In genomic region chr22:43356881-43357280, GRCh38 we compare ENCODE assay signal across 19 cellular contexts. TPM values are rescaled to one million over a fixed set of nuclear protein-coding genes. Genes with fewer than 3 reads are reported as not detected.
DNase-seq lines count a peak whose midpoint lies in the region; ATAC-seq and TF ChIP-seq lines count a peak whose summit lies in the region.
"Had no signal": no experiment of that assay in that cellular context is flagged by ENCODE, and none has a peak within 500 bp of the region (broad histone marks: within the 10 kb centered on the region; RNA-seq: fewer than 3 reads in every experiment).

No MANE protein-coding gene starts in this region.

- H4K5ac ChIP-seq in IMR-90 (ENCODE audit: low read depth, low read length), result no peak overlapping the region

- no peaks in the 10 kb centered on the region for H3K36me3 Mint-ChIP-seq in GM23338 (ENCODE audit: low read depth)
- no peaks in the 10 kb centered on the region for H3K36me3 Mint-ChIP-seq in endodermal cell (ENCODE audit: low read depth)
- no peaks in the 10 kb centered on the region for H3K36me3 Mint-ChIP-seq in mesothelial cell of epicardium
- no peaks in the 10 kb centered on the region for H3K36me3 Mint-ChIP-seq in activated T-cell treated with anti-CD3 and anti-CD28 coated beads, Interleukin-2, amount 50 U/mL, for 4 hours (ENCODE audit: insufficient read depth)
- H3K36me3 Mint-ChIP-seq: CD14-positive monocyte; CD8-positive, alpha-beta T cell had no signal

- TF ChIP-seq CTCF in GM23338 (conservative IDR thresholded peaks at IDR 0.05; ENCODE audit: low read depth in 2 of 2) (no peak), IMR-90 (conservative IDR thresholded peaks at IDR 0.05; ENCODE audit: low read depth, low read length) (no peak), endodermal cell (conservative IDR thresholded peaks at IDR 0.05) (no peak), mesothelial cell of epicardium (IDR thresholded peaks at IDR 0.05; ENCODE audit: unreplicated experiment) (no peak)

- no peaks in the 10 kb centered on the region for H3K4me1 ChIP-seq in GM23338 (ENCODE audit: insufficient read depth)
- H3K4me1 ChIP-seq in IMR-90 (ENCODE audit: control insufficient read depth, insufficient read depth, low read length), result no peaks in the 10 kb centered on the region
- H3K4me1 ChIP-seq in endodermal cell (ENCODE audit: control insufficient read depth, insufficient read depth, low read length), result no peaks in the 10 kb centered on the region
- H3K4me1 ChIP-seq: A549 had no signal

- no peak overlapping the region for H3K4me2 ChIP-seq in GM23338
- no peak overlapping the region for H3K4me2 ChIP-seq in IMR-90 (ENCODE audit: low read depth, low read length)
- H3K4me2 ChIP-seq: A549 had no signal

- no peaks in the 10 kb centered on the region for H3K79me1 ChIP-seq in IMR-90 (ENCODE audit: low read depth in 1 of 2, low read length in 2 of 2)

- H4K20me1 ChIP-seq in GM23338 (replicated peaks; ENCODE audit: insufficient read depth) (no peaks in the 10 kb centered on the region), IMR-90 (ENCODE audit: insufficient read depth, low read length) (no peaks in the 10 kb centered on the region)

- TF ChIP-seq RAD21 in IMR-90 (IDR thresholded peaks at IDR 0.05; ENCODE audit: low read length), result no peak

- no peak overlapping the region for H2BK5ac ChIP-seq in IMR-90 (ENCODE audit: low read depth, low read length, poor library complexity, severe bottlenecking)

- H3F3A ChIP-seq in GM23338 (replicated peaks; ENCODE audit: low read depth), result no peaks in the 10 kb centered on the region

- CTCF ChIA-PET in IMR-90 (lab: Yijun Ruan, JAX), result interaction anchor here (0.7 to 1.6 kb wide), 2 partner anchors 10 to 29 kb away, joined by 3 to 5 read pairs; no protein-coding TSS in a partner anchor

- H3K4me3 Mint-ChIP-seq in GM23338 (no peak overlapping the region), endodermal cell (no peak overlapping the region), mesothelial cell of epicardium (no peak overlapping the region)
- no peak overlapping the region for H3K4me3 Mint-ChIP-seq in activated T-cell treated with anti-CD3 and anti-CD28 coated beads, Interleukin-2, amount 50 U/mL, for 4 hours
- H3K4me3 Mint-ChIP-seq: CD14-positive monocyte; CD8-positive, alpha-beta T cell; H9 had no signal

- no peaks in the 10 kb centered on the region for H3K79me2 ChIP-seq in GM23338 (replicated peaks; ENCODE audit: insufficient read depth)

- H3K9me3 ChIP-seq in IMR-90 (ENCODE audit: control insufficient read depth, insufficient read depth, low read length), result no peaks in the 10 kb centered on the region
- no peaks in the 10 kb centered on the region for H3K9me3 ChIP-seq in endodermal cell (ENCODE audit: control insufficient read depth, low read length)
- H3K9me3 ChIP-seq: A549 had no signal

- H2AFZ ChIP-seq in GM23338, result 0 out of 2 replicates have a peak overlapping the region, but pooled peaks have one; percentile 63
- no peak overlapping the region for H2AFZ ChIP-seq in IMR-90 (replicated peaks; ENCODE audit: low read length, poor library complexity)

- peak overlapping the region; percentile 55 for H2AK9ac ChIP-seq in IMR-90 (replicated peaks; ENCODE audit: low read depth, low read length, poor library complexity)

- H3K27me3 Mint-ChIP-seq in GM23338 (ENCODE audit: insufficient read depth, low read depth, poor library complexity) (peaks cover 7% of the 10 kb centered on the region), endodermal cell (ENCODE audit: insufficient read depth) (no peaks in the 10 kb centered on the region), mesothelial cell of epicardium (ENCODE audit: low read depth) (peaks cover 1% of the 10 kb centered on the region)
- peaks cover 15% of the 10 kb centered on the region for H3K27me3 Mint-ChIP-seq in activated T-cell treated with anti-CD3 and anti-CD28 coated beads, Interleukin-2, amount 50 U/mL, for 4 hours (ENCODE audit: low read depth)

- H3K27ac Mint-ChIP-seq in GM23338 (no peak overlapping the region), endodermal cell (no peak overlapping the region), mesothelial cell of epicardium (peak overlapping the region; percentile 47)
- H3K27ac Mint-ChIP-seq: CD14-positive monocyte; CD8-positive, alpha-beta T cell; H9 had no signal

- ATAC-seq in GM23338, result no peak
- ATAC-seq in IMR-90 (ENCODE audit: low read depth), result no peak
- no peak for ATAC-seq in activated T-cell treated with anti-CD3 and anti-CD28 coated beads, Interleukin-2, amount 50 U/mL, for 4 hours
- ATAC-seq: A549; CD8-positive, alpha-beta T cell had no signal

- H3K4me1 Mint-ChIP-seq in GM23338, result peaks cover 3% of the 10 kb centered on the region; the same call in 1 of the 3 replicates
- peaks cover 4% of the 10 kb centered on the region for H3K4me1 Mint-ChIP-seq in endodermal cell
- peaks cover 5% of the 10 kb centered on the region for H3K4me1 Mint-ChIP-seq in mesothelial cell of epicardium
- no peaks in the 10 kb centered on the region for H3K4me1 Mint-ChIP-seq in activated T-cell treated with anti-CD3 and anti-CD28 coated beads, Interleukin-2, amount 50 U/mL, for 4 hours (ENCODE audit: low read depth)
- H3K4me1 Mint-ChIP-seq: CD14-positive monocyte had no signal

- in situ Hi-C loops in IMR-90 (cut with MboI; ENCODE audit: low sequenced_read_pairs), result no loop called here

- no peak overlapping the region for H2BK20ac ChIP-seq in IMR-90 (ENCODE audit: low read depth, low read length)

- H3K4ac ChIP-seq in IMR-90 (ENCODE audit: low read depth, low read length), result no peak overlapping the region

- H3K4me3 ChIP-seq in GM23338, result no peak overlapping the region
- H3K4me3 ChIP-seq in IMR-90 (ENCODE audit: insufficient read depth, low read depth, low read length), result no peak overlapping the region
- H3K4me3 ChIP-seq in endodermal cell (ENCODE audit: low read length), result no peak overlapping the region
- H3K4me3 ChIP-seq: A549 had no signal

- H2AK5ac ChIP-seq in IMR-90 (ENCODE audit: low read depth, low read length), result no peak overlapping the region

- no peak overlapping the region for H2BK15ac ChIP-seq in IMR-90 (ENCODE audit: low read depth, low read length)

- intact Hi-C loops in IMR-90 (cut with micrococcal nuclease), result no loop called here

- dilution Hi-C loops in IMR-90 (cut with HindIII; ENCODE audit: low sequenced_read_pairs, unreplicated experiment), result no loop called here

- DNase-seq in GM23338 (ENCODE audit: low spot score), result no peak
- no peak for DNase-seq in IMR-90
- peak; percentile 51 for DNase-seq in endodermal cell
- DNase-seq in mesothelial cell of epicardium (ENCODE audit: low spot score in 2 of 2, unreplicated experiment in 2 of 2), result no peak
- no peak for DNase-seq in NCI-H2171 (lab: John Stamatoyannopoulos, UW)
- DNase-seq in activated T-cell treated with anti-CD3 and anti-CD28 coated beads, Interleukin-2, amount 50 U/mL, for 4 hours, result no peak
- DNase-seq in foreskin melanocyte, result no peak
- DNase-seq: CD8-positive, alpha-beta T cell; COR-L47; DMS153; DMS79 treated with DMSO at 0.1 percent for 48 hours; EL; GOT3; H9 had no signal

- BruUV-seq in IMR-90 (replicated peaks; lab: Mats Ljungman, UMichigan), result no TSS peak

- H2BK120ac ChIP-seq in IMR-90 (ENCODE audit: low read depth, low read length), result no peak overlapping the region

- no peak for TF ChIP-seq POLR2A in IMR-90 (IDR thresholded peaks at IDR 0.05; ENCODE audit: low read depth, low read length)

- POLR2A ChIA-PET in IMR-90 (lab: Charles Lee; ENCODE audit: unreplicated experiment), result no interaction called here

- no peak overlapping the region for H4K91ac ChIP-seq in IMR-90 (ENCODE audit: insufficient read depth, low read depth, low read length)

- no peak overlapping the region for H3K56ac ChIP-seq in IMR-90 (ENCODE audit: extremely low read depth, insufficient read depth, low read length)

- WGBS in IMR-90 (ENCODE audit: extremely low coverage in 2 of 2, insufficient read length in 1 of 2), 2 experiments, result no CpG with 5 or more reads among the region's 11 CpGs
- WGBS in endodermal cell (ENCODE audit: insufficient coverage in 1 of 2, insufficient read length in 1 of 2), 2 experiments, result 79 to 88% methylated on average over 9 to 11 of the region's 11 CpGs

- H3K9me3 Mint-ChIP-seq in GM23338 (no peaks in the 10 kb centered on the region), endodermal cell (no peaks in the 10 kb centered on the region), mesothelial cell of epicardium (no peaks in the 10 kb centered on the region)
- no peaks in the 10 kb centered on the region for H3K9me3 Mint-ChIP-seq in activated T-cell treated with anti-CD3 and anti-CD28 coated beads, Interleukin-2, amount 50 U/mL, for 4 hours
- H3K9me3 Mint-ChIP-seq: CD8-positive, alpha-beta T cell; H9 had no signal

- H3K36me3 ChIP-seq in GM23338 (ENCODE audit: insufficient read depth), result no peaks in the 10 kb centered on the region
- no peaks in the 10 kb centered on the region for H3K36me3 ChIP-seq in IMR-90 (ENCODE audit: control insufficient read depth, insufficient read depth, low read length)
- no peaks in the 10 kb centered on the region for H3K36me3 ChIP-seq in endodermal cell (ENCODE audit: control insufficient read depth, insufficient read depth, low read length)

- no peaks in the 10 kb centered on the region for H3K9me1 ChIP-seq in IMR-90 (ENCODE audit: insufficient read depth, low read length)

- H3K23ac ChIP-seq in IMR-90 (ENCODE audit: low read depth, low read length), result no peak overlapping the region

- H3K9ac ChIP-seq in IMR-90 (ENCODE audit: low read depth, low read length) (no peak overlapping the region), endodermal cell (ENCODE audit: extremely low read depth, low read length, poor library complexity, severe bottlenecking) (no peak overlapping the region)

- H3K14ac ChIP-seq in IMR-90 (replicated peaks; ENCODE audit: low read depth, low read length), result no peak overlapping the region

- H4K8ac ChIP-seq in IMR-90 (ENCODE audit: low read depth in 2 of 2, low read length in 2 of 2), result no peak overlapping the region

- H3K27ac ChIP-seq in GM23338 (ENCODE audit: low read depth) (no peak overlapping the region), IMR-90 (ENCODE audit: insufficient read depth, low read length) (no peak overlapping the region), endodermal cell (ENCODE audit: low read depth, low read length) (no peak overlapping the region)
- H3K27ac ChIP-seq: A549 had no signal

- H3K27me3 ChIP-seq in GM23338 (ENCODE audit: insufficient read depth) (no peaks in the 10 kb centered on the region), IMR-90 (ENCODE audit: control insufficient read depth, insufficient read depth, low read length) (peaks cover 17% of the 10 kb centered on the region), endodermal cell (ENCODE audit: control insufficient read depth, insufficient read depth, low read length, poor library complexity, severe bottlenecking) (no peaks in the 10 kb centered on the region)

- no peak overlapping the region for H3K18ac ChIP-seq in IMR-90 (ENCODE audit: low read depth, low read length)

- no peaks in the 10 kb centered on the region for H3K9me2 ChIP-seq in GM23338 (ENCODE audit: insufficient read depth)

RNA-seq across cellular contexts. Expression of gene SCUBE1, which starts 13.7 kb away (rescaled TPM):
- 2.0 and 3.2 TPM in 2 replicates for total RNA-seq in GM23338 (2014; rRNA removed; shearing (Covaris generic))
- polyA plus RNA-seq in GM23338 (2016; fragmentation: Nextera tagmentation; extraction: Ambion mirVana) (0.52 and 0.81 TPM in 2 replicates), IMR-90 (2012; rRNA removed) (not detected in 2 replicates)
- total RNA-seq in IMR-90 (2012; rRNA removed) (not detected in 2 replicates), endodermal cell (under 1 TPM; 0.13 to 0.95 TPM), mesothelial cell of epicardium (16.2 to 19.4 TPM (median 19.3 TPM) in 3 replicates)
- polyA plus RNA-seq in IMR-90 (2012; cell fraction: cytosol; rRNA removed), result not detected in 2 replicates
- not detected in 2 replicates for polyA plus RNA-seq in IMR-90 (2012; cell fraction: nucleus; rRNA removed; ENCODE audit: low replicate concordance)
- polyA plus RNA-seq in endodermal cell (2013, experiment 1 of 2), result 32.3 TPM
- polyA plus RNA-seq in endodermal cell (2013, experiment 2 of 2), result 25.2 TPM
- total RNA-seq in activated T-cell treated with anti-CD3 and anti-CD28 coated beads, Interleukin-2, amount 50 U/mL, for 4 hours, result under 1 TPM in 1 of 3 donors, not detected in 2; 0.08 TPM
- total RNA-seq: CD8-positive, alpha-beta T cell had no signal
- polyA plus RNA-seq: AG04450, BJ had no signal

RNA-seq across cellular contexts. Expression of gene MPPED1, which starts 54.9 kb away (rescaled TPM):
- 0.12 and 0.56 TPM in 2 replicates for total RNA-seq in GM23338 (2014; rRNA removed; shearing (Covaris generic))
- not detected in 2 replicates for polyA plus RNA-seq in GM23338 (2016; fragmentation: Nextera tagmentation; extraction: Ambion mirVana)
- total RNA-seq in IMR-90 (2012; rRNA removed), result not detected in 2 replicates
- polyA plus RNA-seq in IMR-90 (2012; rRNA removed), result not detected in 2 replicates
- polyA plus RNA-seq in IMR-90 (2012; cell fraction: cytosol; rRNA removed), result not detected in 2 replicates
- polyA plus RNA-seq in IMR-90 (2012; cell fraction: nucleus; rRNA removed; ENCODE audit: low replicate concordance), result not detected in 2 replicates
- total RNA-seq in endodermal cell, result under 1 TPM; 0.11 to 0.59 TPM
- 0.75 TPM for polyA plus RNA-seq in endodermal cell (2013, experiment 1 of 2)
- polyA plus RNA-seq in endodermal cell (2013, experiment 2 of 2), result 0.70 TPM
- total RNA-seq in mesothelial cell of epicardium, result 0.76 to 1.2 TPM (median 0.86 TPM) in 3 replicates
- not detected for total RNA-seq in activated T-cell treated with anti-CD3 and anti-CD28 coated beads, Interleukin-2, amount 50 U/mL, for 4 hours
- total RNA-seq: CD8-positive, alpha-beta T cell; HT-29 had no signal
- polyA plus RNA-seq: A549, AG04450, BJ, CD14-positive monocyte had no signal
